10 cellular contexts compared by ENCODE assay signal in the genomic region with DNA sequence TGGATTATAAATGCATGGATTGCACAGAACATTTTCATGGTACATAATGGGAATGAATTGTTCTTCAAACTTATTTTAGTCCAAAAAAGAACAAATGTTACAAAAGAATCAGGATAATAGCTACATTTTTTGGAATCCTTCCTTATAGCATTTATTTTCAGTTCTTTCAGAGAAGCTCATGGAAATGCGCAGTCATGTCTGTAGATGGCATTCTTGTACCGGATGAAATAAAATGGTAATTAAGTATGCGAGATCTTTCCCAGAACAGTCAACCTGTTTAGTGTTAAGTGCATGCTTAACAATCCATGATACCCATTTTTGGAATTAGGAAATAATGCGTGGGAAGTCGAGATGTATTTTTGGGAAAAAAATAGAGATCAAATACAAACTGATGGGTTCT. TPM values are rescaled to one million over a fixed set of nuclear protein-coding genes. Genes with fewer than 3 reads are reported as not detected.
DNase-seq lines count a peak whose midpoint lies in the region; ATAC-seq and TF ChIP-seq lines count a peak whose summit lies in the region.
"Had no signal": no experiment of that assay in that cellular context is flagged by ENCODE, and none has a peak within 500 bp of the region (broad histone marks: within the 10 kb centered on the region; RNA-seq: fewer than 3 reads in every experiment).

No MANE protein-coding gene starts in this region.

- H3K4me1 ChIP-seq in RWPE2 (ENCODE audit: insufficient read depth, poor library complexity, severe bottlenecking): peaks cover 7% of the 10 kb centered on the region

- no peak overlapping the region for H3K27ac Mint-ChIP-seq in stimulated activated naive B cell treated with anti-CD40 and anti-IgM and Interleukin-4, amounts not matched to agents 10 μg/mL and 1 μg/mL and 100 μg/mL, for 72 hours
- H3K27ac Mint-ChIP-seq: natural killer cell treated with Interleukin-12 subunit alpha and Interleukin-12 subunit beta and Interleukin-15 and Interleukin-18, amount 100 ng/mL, for 72 hours; stimulated activated memory B cell treated with anti-CD40 and anti-IgM and Interleukin-4, amounts not matched to agents 10 μg/mL and 1 μg/mL and 100 μg/mL, for 72 hours had no signal

- no peaks in the 10 kb centered on the region for H3K9me3 ChIP-seq in RWPE2 (ENCODE audit: severe bottlenecking)

- in situ Hi-C loops in ACHN (cut with HindIII; ENCODE audit: low pct_ligation_motif_present, low pct_unique_long_range_greater_than_20kb, low sequenced_read_pairs): no loop called here

- H3K27ac ChIP-seq in RWPE2 (ENCODE audit: poor library complexity, severe bottlenecking): no peak overlapping the region

- no peak overlapping the region for H3K4me3 ChIP-seq in RWPE2 (ENCODE audit: severe bottlenecking)
- H3K4me3 ChIP-seq in foreskin fibroblast (ENCODE audit: low read depth in 1 of 2, low read length in 2 of 2): no peak overlapping the region

- H3K36me3 Mint-ChIP-seq in stimulated activated naive B cell treated with anti-CD40 and anti-IgM and Interleukin-4, amounts not matched to agents 10 μg/mL and 1 μg/mL and 100 μg/mL, for 72 hours: no peaks in the 10 kb centered on the region
- H3K36me3 Mint-ChIP-seq: natural killer cell treated with Interleukin-12 subunit alpha and Interleukin-12 subunit beta and Interleukin-15 and Interleukin-18, amount 100 ng/mL, for 72 hours; stimulated activated memory B cell treated with anti-CD40 and anti-IgM and Interleukin-4, amounts not matched to agents 10 μg/mL and 1 μg/mL and 100 μg/mL, for 72 hours had no signal

- peak; percentile 16; the same call in 1 of the 3 replicates for TF ChIP-seq CTCF in GM12872 (IDR thresholded peaks at IDR 0.05; ENCODE audit: insufficient read depth, low read depth, low read length)
- TF ChIP-seq CTCF in RWPE2 (IDR thresholded peaks at IDR 0.05; ENCODE audit: poor library complexity, severe bottlenecking): peak; percentile 93
- TF ChIP-seq CTCF in foreskin fibroblast (IDR thresholded peaks at IDR 0.05; ENCODE audit: low read depth, low read length): peak; percentile 36
- TF ChIP-seq CTCF in omental fat pad (IDR thresholded peaks at IDR 0.05): no peak

- ATAC-seq in RWPE2 (ENCODE audit: low read depth) (peak; percentile 68; the same call in 2 of the 3 replicates), omental fat pad (ENCODE audit: low FRiP score) (no peak)
- ATAC-seq in stimulated activated naive B cell treated with anti-CD40 and anti-IgM and Interleukin-4, amounts not matched to agents 10 μg/mL and 1 μg/mL and 100 μg/mL, for 72 hours (replicated peaks): no peak
- ATAC-seq: natural killer cell treated with Interleukin-12 subunit alpha and Interleukin-12 subunit beta and Interleukin-15 and Interleukin-18, amount 100 ng/mL, for 72 hours; stimulated activated memory B cell treated with anti-CD40 and anti-IgM and Interleukin-4, amounts not matched to agents 10 μg/mL and 1 μg/mL and 100 μg/mL, for 72 hours had no signal

- H3K4me3 Mint-ChIP-seq in stimulated activated naive B cell treated with anti-CD40 and anti-IgM and Interleukin-4, amounts not matched to agents 10 μg/mL and 1 μg/mL and 100 μg/mL, for 72 hours: no peak overlapping the region
- H3K4me3 Mint-ChIP-seq: natural killer cell treated with Interleukin-12 subunit alpha and Interleukin-12 subunit beta and Interleukin-15 and Interleukin-18, amount 100 ng/mL, for 72 hours; stimulated activated memory B cell treated with anti-CD40 and anti-IgM and Interleukin-4, amounts not matched to agents 10 μg/mL and 1 μg/mL and 100 μg/mL, for 72 hours had no signal

- peaks cover 0 to under 1% of the 10 kb centered on the region in 2 donors for H3K9me3 Mint-ChIP-seq in stimulated activated naive B cell treated with anti-CD40 and anti-IgM and Interleukin-4, amounts not matched to agents 10 μg/mL and 1 μg/mL and 100 μg/mL, for 72 hours
- H3K9me3 Mint-ChIP-seq: natural killer cell treated with Interleukin-12 subunit alpha and Interleukin-12 subunit beta and Interleukin-15 and Interleukin-18, amount 100 ng/mL, for 72 hours had no signal

- peak; percentile 32 for DNase-seq in ACHN
- DNase-seq in RWPE2 (ENCODE audit: low spot score): no peak
- peak; percentile 26 to 68 for DNase-seq in foreskin fibroblast
- DNase-seq in activated CD4-positive, alpha-beta T cell treated with anti-CD3 and anti-CD28 coated beads for 48 hours: no peak
- DNase-seq in stimulated activated naive B cell treated with anti-CD40 and anti-IgM and Interleukin-4, amounts not matched to agents 10 μg/mL and 1 μg/mL and 100 μg/mL, for 72 hours: no peak
- no peak for DNase-seq in omental fat pad (ENCODE audit: low spot score)
- DNase-seq in activated T-cell treated with anti-CD3 and anti-CD28 coated beads, Interleukin-2, amount 50 U/mL, for 48 hours: no peak

- 0 out of 2 replicates have a peak, but pooled peaks cover 5% of the 10 kb centered on the region for H3K36me3 ChIP-seq in RWPE2 (ENCODE audit: low read depth)

- H3K27me3 Mint-ChIP-seq in stimulated activated naive B cell treated with anti-CD40 and anti-IgM and Interleukin-4, amounts not matched to agents 10 μg/mL and 1 μg/mL and 100 μg/mL, for 72 hours: peaks cover 4 to 6% of the 10 kb centered on the region in 2 donors

- H3K4me1 Mint-ChIP-seq in stimulated activated naive B cell treated with anti-CD40 and anti-IgM and Interleukin-4, amounts not matched to agents 10 μg/mL and 1 μg/mL and 100 μg/mL, for 72 hours: peaks cover 4 to 9% of the 10 kb centered on the region in 2 donors

- H3K27me3 ChIP-seq in RWPE2 (ENCODE audit: insufficient read depth, poor library complexity, severe bottlenecking): peaks cover 4% of the 10 kb centered on the region

RNA-seq across cellular contexts. Expression of gene GOLGA8B, which starts 38.2 kb away (rescaled TPM):
- total RNA-seq in omental fat pad: 100 to 1,000 TPM in 1 of 4 donors, 10 to 100 TPM in 3; 59.3 to 120 (median 86.5) TPM

Comparison
In these comparisons a context has a peak if more than half of its experiments do, and no peak if none do; other contexts are left out.
1. DNase-seq: peak in ACHN (single experiment) and foreskin fibroblast (2 of 2); none in RWPE2 (single experiment), activated CD4-positive, alpha-beta T cell treated with anti-CD3 and anti-CD28 coated beads for 48 hours (single experiment), stimulated activated naive B cell treated with anti-CD40 and anti-IgM and Interleukin-4, amounts not matched to agents 10 μg/mL and 1 μg/mL and 100 μg/mL, for 72 hours (single experiment), omental fat pad (single experiment) and activated T-cell treated with anti-CD3 and anti-CD28 coated beads, Interleukin-2, amount 50 U/mL, for 48 hours (0 of 2).
2. CTCF ChIP-seq: peak in GM12872 (single experiment), RWPE2 (single experiment) and foreskin fibroblast (single experiment); none in omental fat pad (0 of 3).